ENCODE assay signal across 17 cellular contexts in the genomic region with DNA sequence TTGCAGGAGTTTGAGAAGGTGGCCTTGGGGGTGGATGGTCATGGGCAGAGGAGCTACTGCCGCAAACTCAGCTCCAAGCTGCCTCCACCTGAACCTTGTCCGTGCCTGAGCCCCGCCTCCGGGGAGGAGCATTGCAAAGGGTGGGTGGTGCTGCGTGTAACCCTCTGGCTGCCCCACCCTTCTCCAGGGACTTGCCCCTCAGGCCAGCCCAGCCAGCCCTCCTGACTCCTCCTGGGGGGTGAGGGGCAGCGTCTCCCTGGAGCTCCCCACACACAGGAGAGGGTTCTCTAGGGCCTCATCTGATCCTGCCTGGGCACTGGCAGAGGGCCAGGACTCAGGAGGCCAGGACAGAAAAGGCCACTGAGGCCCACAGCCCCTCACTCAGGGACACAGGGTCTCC. TPM values are rescaled to one million over a fixed set of nuclear protein-coding genes. Genes with fewer than 3 reads are reported as not detected.
DNase-seq lines count a peak whose midpoint lies in the region; ATAC-seq, FAIRE-seq and TF ChIP-seq lines count a peak whose summit lies in the region.
"Had no signal": no experiment of that assay in that cellular context is flagged by ENCODE, and none has a peak within 500 bp of the region (broad histone marks: within the 10 kb centered on the region; RNA-seq: fewer than 3 reads in every experiment).

No MANE protein-coding gene starts in this region.

- H3K9me3 ChIP-seq in BLaER1, result no peaks in the 10 kb centered on the region
- no peaks in the 10 kb centered on the region for H3K9me3 ChIP-seq in kidney (ENCODE audit: control insufficient read depth in 1 of 2, low read length in 2 of 2)
- H3K9me3 ChIP-seq in testis, result no peaks in the 10 kb centered on the region
- H3K9me3 ChIP-seq: Caco-2, SJCRH30 had no signal

- WGBS in testis, 2 donors, result 58 to 70% methylated on average over 5 to 6 of the region's 6 CpGs

- H3K4me1 Mint-ChIP-seq in GM23338, result peaks cover 5% of the 10 kb centered on the region
- H3K4me1 Mint-ChIP-seq: B cell had no signal

- no peaks in the 10 kb centered on the region for H3F3A ChIP-seq in GM23338 (replicated peaks; ENCODE audit: low read depth)

- FAIRE-seq in kidney (lab: Jason Lieb, UNC), result no peak
- FAIRE-seq: HTR-8/SVneo had no signal

- no peak overlapping the region for H3K4me3 ChIP-seq in BLaER1
- no peak overlapping the region for H3K4me3 ChIP-seq in GM23338
- no peak overlapping the region for H3K4me3 ChIP-seq in kidney (ENCODE audit: low read length in 2 of 2)
- H3K4me3 ChIP-seq in testis, result no peak overlapping the region
- H3K4me3 ChIP-seq: SJCRH30 had no signal

- no peak for TF ChIP-seq CTCF in GM23338 (conservative IDR thresholded peaks at IDR 0.05; ENCODE audit: low read depth in 2 of 2)
- no peak for TF ChIP-seq CTCF in kidney (IDR thresholded peaks at IDR 0.05; ENCODE audit: borderline replicate concordance, extremely low read depth, insufficient read depth)
- TF ChIP-seq CTCF in omental fat pad (IDR thresholded peaks at IDR 0.05), result no peak
- TF ChIP-seq CTCF in testis (IDR thresholded peaks at IDR 0.05), result no peak

- H3K27me3 ChIP-seq in BLaER1, result peaks cover 32% of the 10 kb centered on the region
- no peaks in the 10 kb centered on the region for H3K27me3 ChIP-seq in GM23338 (ENCODE audit: insufficient read depth)
- no peaks in the 10 kb centered on the region for H3K27me3 ChIP-seq in testis
- H3K27me3 ChIP-seq: SJCRH30 had no signal

- peaks cover 48% of the 10 kb centered on the region for H3K79me2 ChIP-seq in GM23338 (replicated peaks; ENCODE audit: insufficient read depth)

- no peaks in the 10 kb centered on the region for H3K9me3 Mint-ChIP-seq in GM23338
- H3K9me3 Mint-ChIP-seq: CD4-positive, alpha-beta T cell; H9 had no signal

- no peak overlapping the region for H3K27ac ChIP-seq in BLaER1
- no peak overlapping the region for H3K27ac ChIP-seq in GM23338 (ENCODE audit: low read depth)
- H3K27ac ChIP-seq in kidney (ENCODE audit: low read depth in 2 of 2, low read length in 2 of 2), result no peak overlapping the region
- no peak overlapping the region for H3K27ac ChIP-seq in testis
- H3K27ac ChIP-seq: RWPE1, SJCRH30 had no signal

- H3K9ac ChIP-seq in BLaER1 (no peak overlapping the region), kidney (ENCODE audit: low read length in 2 of 2) (no peak overlapping the region)

- H3K36me3 ChIP-seq in BLaER1 (no peaks in the 10 kb centered on the region), GM23338 (ENCODE audit: insufficient read depth) (no peaks in the 10 kb centered on the region), kidney (ENCODE audit: control insufficient read depth in 1 of 2, insufficient read depth in 2 of 2, low read length in 2 of 2) (no peaks in the 10 kb centered on the region), testis (ENCODE audit: low read depth, missing control alignments) (no peaks in the 10 kb centered on the region)
- H3K36me3 ChIP-seq: SJCRH30 had no signal

- H3K4me2 ChIP-seq in BLaER1 (peak overlapping the region; percentile 81), GM23338 (no peak overlapping the region)

- no peaks in the 10 kb centered on the region for H3K36me3 Mint-ChIP-seq in GM23338 (ENCODE audit: low read depth)

- peak; percentile 18 for ATAC-seq in GM23338
- no peak for ATAC-seq in omental fat pad (ENCODE audit: low FRiP score)

- intact Hi-C loops in kidney (cut with DNase I) (no loop called here), testis (cut with DNase I; ENCODE audit: low total_unique reads) (no loop called here)

- no peaks in the 10 kb centered on the region for H3K9me2 ChIP-seq in GM23338 (ENCODE audit: insufficient read depth)

- TF ChIP-seq POLR2A in testis (IDR thresholded peaks at IDR 0.05), result no peak

- DNase-seq in GM23338 (ENCODE audit: low spot score), result no peak
- DNase-seq in NCI-H82 treated with DMSO at 0.1 percent for 48 hours (lab: John Stamatoyannopoulos, UW; ENCODE audit: unreplicated experiment), result peak; percentile 1
- DNase-seq in kidney, result peak; percentile 66
- DNase-seq in omental fat pad (ENCODE audit: low spot score), result no peak
- no peak for DNase-seq in activated CD4-positive, alpha-beta T cell treated with anti-CD3 and anti-CD28 coated beads for 4 hours
- DNase-seq in testis, result no peak
- DNase-seq: NCI-H1694, NCI-H2081 treated with DMSO at 0.1 percent for 48 hours, NCI-H748 treated with DMSO at 0.1 percent for 48 hours had no signal

- no peaks in the 10 kb centered on the region for H3K27me3 Mint-ChIP-seq in GM23338 (ENCODE audit: insufficient read depth, low read depth, poor library complexity)
- H3K27me3 Mint-ChIP-seq: CD4-positive, alpha-beta T cell had no signal

- no peak overlapping the region for H3K27ac Mint-ChIP-seq in GM23338
- H3K27ac Mint-ChIP-seq: B cell; CD4-positive, alpha-beta T cell; H9 had no signal

- H2AFZ ChIP-seq in GM23338, result no peak overlapping the region

- H4K20me1 ChIP-seq in BLaER1 (peaks cover 85% of the 10 kb centered on the region), GM23338 (replicated peaks; ENCODE audit: insufficient read depth) (peaks cover 21% of the 10 kb centered on the region; the same call in 1 of the 2 replicates)

- H3K4me1 ChIP-seq in BLaER1 (peaks cover 46% of the 10 kb centered on the region), GM23338 (ENCODE audit: insufficient read depth) (no peaks in the 10 kb centered on the region), kidney (ENCODE audit: control insufficient read depth in 1 of 2, insufficient read depth in 1 of 2, low read depth in 1 of 2, low read length in 2 of 2) (no peaks in the 10 kb centered on the region), testis (peaks cover 3% of the 10 kb centered on the region)
- H3K4me1 ChIP-seq: Caco-2, SJCRH30 had no signal

- no peak overlapping the region for H3K4me3 Mint-ChIP-seq in GM23338
- H3K4me3 Mint-ChIP-seq: B cell; CD4-positive, alpha-beta T cell; H9 had no signal

TF ChIP-seq in GM23338, 12 proteins besides CTCF, POLR2A, EP300 and RAD21 (continues in another document):
- TF ChIP-seq ZNF331 (CRISPR knock-in tag; IDR thresholded peaks at IDR 0.05; ENCODE audit: low read depth) (no peak), EZH2phosphoT487 (IDR thresholded peaks at IDR 0.05; ENCODE audit: unreplicated experiment) (no peak), POLR2AphosphoS5 (IDR thresholded peaks at IDR 0.05; ENCODE audit: low read depth) (no peak), JUNB (IDR thresholded peaks at IDR 0.05; ENCODE audit: unreplicated experiment) (no peak), CREB1 (CRISPR knock-in tag; IDR thresholded peaks at IDR 0.05; ENCODE audit: low read depth) (no peak), EZH2 (IDR thresholded peaks at IDR 0.05; ENCODE audit: low read depth, unreplicated experiment) (no peak), STAT1 (IDR thresholded peaks at IDR 0.05; ENCODE audit: unreplicated experiment) (no peak)
- TF ChIP-seq, protein P1, sequence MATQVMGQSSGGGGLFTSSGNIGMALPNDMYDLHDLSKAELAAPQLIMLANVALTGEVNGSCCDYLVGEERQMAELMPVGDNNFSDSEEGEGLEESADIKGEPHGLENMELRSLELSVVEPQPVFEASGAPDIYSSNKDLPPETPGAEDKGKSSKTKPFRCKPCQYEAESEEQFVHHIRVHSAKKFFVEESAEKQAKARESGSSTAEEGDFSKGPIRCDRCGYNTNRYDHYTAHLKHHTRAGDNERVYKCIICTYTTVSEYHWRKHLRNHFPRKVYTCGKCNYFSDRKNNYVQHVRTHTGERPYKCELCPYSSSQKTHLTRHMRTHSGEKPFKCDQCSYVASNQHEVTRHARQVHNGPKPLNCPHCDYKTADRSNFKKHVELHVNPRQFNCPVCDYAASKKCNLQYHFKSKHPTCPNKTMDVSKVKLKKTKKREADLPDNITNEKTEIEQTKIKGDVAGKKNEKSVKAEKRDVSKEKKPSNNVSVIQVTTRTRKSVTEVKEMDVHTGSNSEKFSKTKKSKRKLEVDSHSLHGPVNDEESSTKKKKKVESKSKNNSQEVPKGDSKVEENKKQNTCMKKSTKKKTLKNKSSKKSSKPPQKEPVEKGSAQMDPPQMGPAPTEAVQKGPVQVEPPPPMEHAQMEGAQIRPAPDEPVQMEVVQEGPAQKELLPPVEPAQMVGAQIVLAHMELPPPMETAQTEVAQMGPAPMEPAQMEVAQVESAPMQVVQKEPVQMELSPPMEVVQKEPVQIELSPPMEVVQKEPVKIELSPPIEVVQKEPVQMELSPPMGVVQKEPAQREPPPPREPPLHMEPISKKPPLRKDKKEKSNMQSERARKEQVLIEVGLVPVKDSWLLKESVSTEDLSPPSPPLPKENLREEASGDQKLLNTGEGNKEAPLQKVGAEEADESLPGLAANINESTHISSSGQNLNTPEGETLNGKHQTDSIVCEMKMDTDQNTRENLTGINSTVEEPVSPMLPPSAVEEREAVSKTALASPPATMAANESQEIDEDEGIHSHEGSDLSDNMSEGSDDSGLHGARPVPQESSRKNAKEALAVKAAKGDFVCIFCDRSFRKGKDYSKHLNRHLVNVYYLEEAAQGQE (IDR thresholded peaks at IDR 0.05; ENCODE audit: unreplicated experiment), result no peak

RNA-seq across cellular contexts. Expression of a gene that starts 12.6 kb away (rescaled TPM):
- total RNA-seq in GM23338 (2014; rRNA removed; shearing (Covaris generic)), result 15.0 and 20.3 TPM in 2 replicates
- polyA plus RNA-seq in GM23338 (2016; fragmentation: Nextera tagmentation; extraction: Ambion mirVana) (7.2 and 10.1 TPM in 2 replicates), kidney (ENCODE audit: insufficient read depth, low read depth, low replicate concordance) (0.43 TPM), testis (ENCODE audit: insufficient read depth, low read depth, low replicate concordance) (24.7 TPM)
- total RNA-seq in kidney (1.2 TPM), omental fat pad (1 to 10 TPM in 1 of 4 donors, under 1 TPM in 2, not detected in 1; 0.72 to 1.6 (median 0.82) TPM), testis (10 to 100 TPM; 49.1 to 52.3 TPM)
- total RNA-seq: SJCRH30 had no signal

Comparison
In these comparisons a context has a peak if more than half of its experiments do, and no peak if none do; other contexts are left out.
1. DNase-seq: peak in NCI-H82 treated with DMSO at 0.1 percent for 48 hours (single experiment) and kidney (single experiment); none in GM23338 (single experiment), omental fat pad (single experiment), activated CD4-positive, alpha-beta T cell treated with anti-CD3 and anti-CD28 coated beads for 4 hours (0 of 2) and testis (single experiment).